ENCODE assay signal across 8 cellular contexts in the genomic region with DNA sequence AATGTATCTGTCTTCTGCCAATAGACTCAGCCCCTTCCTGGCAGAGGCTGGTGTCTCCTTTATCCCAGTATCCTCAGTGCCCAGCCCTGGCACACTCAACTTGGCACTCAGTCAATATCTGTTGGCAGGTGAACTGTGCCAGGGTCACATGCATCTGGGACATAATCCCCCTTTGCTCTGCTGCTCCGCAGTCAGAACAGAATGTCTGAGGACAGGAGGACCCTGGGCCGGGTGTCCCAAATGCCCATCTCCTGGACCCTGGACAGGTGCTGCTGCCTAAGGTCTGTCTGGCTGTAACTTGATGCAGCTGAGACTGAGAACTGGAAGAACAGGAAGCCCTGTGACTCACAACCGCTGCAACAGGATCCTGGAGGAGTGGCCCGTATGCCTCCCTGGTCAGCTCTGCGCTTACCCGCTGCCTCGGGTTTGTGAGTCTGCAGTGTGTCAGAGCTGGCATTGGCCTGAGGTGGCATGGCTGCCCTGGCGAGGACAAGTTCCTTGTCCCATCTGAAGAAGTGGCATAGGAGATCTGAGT.
DNase-seq lines count a peak whose midpoint lies in the region; ATAC-seq, FAIRE-seq and TF ChIP-seq lines count a peak whose summit lies in the region.

No MANE protein-coding gene starts in this region.

- DNase-seq in stimulated activated CD4-positive, alpha-beta T cell treated with anti-CD3 and anti-CD28 coated beads, Interleukin-12 subunit alpha, Interleukin-12 subunit beta, amount 100 ng/mL, for 4 hours, result peak; percentile 22
- no peak for DNase-seq in stimulated activated CD4-positive, alpha-beta T cell treated with anti-CD3 and anti-CD28 coated beads, Interleukin-2, amount 100 ng/mL, for 48 hours
- DNase-seq in RCC 7860 (ENCODE audit: low spot score), result peak; percentile 91
- DNase-seq in astrocyte of the cerebellum (ENCODE audit: low read depth), result peak; percentile 76
- DNase-seq in iPS-NIHi11 (ENCODE audit: low spot score), result peak; percentile 65
- DNase-seq in stimulated activated CD4-positive, alpha-beta T cell treated with anti-CD3 and anti-CD28 coated beads, Interleukin-15, amount 100 ng/mL, for 24 hours, result peak; percentile 51
- no peak for DNase-seq in NCI-H146 treated with DMSO at 0.1 percent for 48 hours (lab: John Stamatoyannopoulos, UW; ENCODE audit: unreplicated experiment)

- no peak for ATAC-seq in HG03565 (IDR thresholded peaks at IDR 0.05; ENCODE audit: unreplicated experiment)

- no peak overlapping the region for H3K4me3 ChIP-seq in astrocyte of the cerebellum (ENCODE audit: low read depth, low read length)

- in situ Hi-C loops in astrocyte of the cerebellum (cut with HindIII; ENCODE audit: low sequenced_read_pairs), result no loop called here

- no peak for TF ChIP-seq CTCF in astrocyte of the cerebellum (IDR thresholded peaks at IDR 0.05; ENCODE audit: low read depth, low read length, missing control alignments)

- peak; percentile 85 for FAIRE-seq in RCC 7860 (lab: Jason Lieb, UNC)

Comparison
In these comparisons a context has a peak if more than half of its experiments do, and no peak if none do; other contexts are left out.
1. DNase-seq: peak in stimulated activated CD4-positive, alpha-beta T cell treated with anti-CD3 and anti-CD28 coated beads, Interleukin-12 subunit alpha, Interleukin-12 subunit beta, amount 100 ng/mL, for 4 hours (single experiment), RCC 7860 (single experiment), astrocyte of the cerebellum (single experiment), iPS-NIHi11 (single experiment) and stimulated activated CD4-positive, alpha-beta T cell treated with anti-CD3 and anti-CD28 coated beads, Interleukin-15, amount 100 ng/mL, for 24 hours (single experiment); none in stimulated activated CD4-positive, alpha-beta T cell treated with anti-CD3 and anti-CD28 coated beads, Interleukin-2, amount 100 ng/mL, for 48 hours (0 of 2) and NCI-H146 treated with DMSO at 0.1 percent for 48 hours (single experiment).